In the genomic region with DNA sequence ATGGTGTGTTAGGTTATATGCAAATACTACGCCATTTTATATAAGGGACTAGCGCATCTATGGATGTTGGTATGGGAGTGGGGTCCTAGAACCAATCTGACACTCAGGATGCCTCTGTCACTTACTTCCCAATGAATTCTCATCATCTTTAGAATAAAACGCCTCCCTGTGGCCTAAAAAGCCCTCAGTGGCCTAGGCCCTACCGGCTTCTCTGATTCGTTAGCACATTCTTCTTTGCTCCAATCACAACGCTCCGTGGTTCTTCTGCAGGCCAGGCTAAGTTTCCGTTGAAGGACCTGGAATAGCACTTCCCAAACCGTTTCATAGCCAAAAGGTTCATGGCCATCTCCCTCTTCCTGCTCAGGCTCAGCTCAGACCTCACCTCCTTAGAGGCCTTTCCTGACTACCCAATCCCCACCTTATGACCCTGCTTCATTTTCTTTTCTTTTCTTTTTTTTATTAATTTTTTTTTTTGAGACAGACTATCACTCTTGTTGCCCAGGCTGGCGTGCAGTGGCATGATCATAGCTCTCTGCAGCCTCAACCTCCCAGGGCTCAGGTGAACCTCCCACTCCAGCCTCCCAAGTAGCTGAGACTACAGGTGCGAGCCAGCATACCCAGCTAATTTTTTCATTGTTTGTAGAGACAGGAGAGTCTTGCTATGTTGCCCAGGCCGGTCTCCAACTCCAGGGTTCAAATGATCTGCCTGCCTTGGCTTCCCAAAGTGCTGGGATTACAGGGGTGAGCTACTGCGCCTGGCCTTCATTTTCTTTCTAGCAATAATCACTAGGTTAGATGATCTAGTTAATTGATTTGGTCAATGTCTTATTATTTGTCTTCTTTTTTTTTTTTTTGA, we compare ENCODE assay signal across 1 cellular context.
TF ChIP-seq lines count a peak whose summit lies in the region.

No MANE protein-coding gene starts in this region.

TF ChIP-seq in K562, 482 proteins besides CTCF, POLR2A, EP300 and RAD21 (continued from another document and continues in another):
- TF ChIP-seq DEAF1 (CRISPR knock-in tag; IDR thresholded peaks at IDR 0.05) (0 out of 2 replicates have a peak, but pooled peaks have one; percentile 11), SMARCE1 (IDR thresholded peaks at IDR 0.05) (peak; percentile 64), TFE3 (CRISPR knock-in tag; IDR thresholded peaks at IDR 0.05) (no peak), FOXK2 (conservative IDR thresholded peaks at IDR 0.05 in 1 of 2, IDR thresholded peaks at IDR 0.05 in 1 of 2; ENCODE audit: low read depth in 2 of 2) (peak; percentile 28 to 50; a peak in 2 of 4 replicates), THRB (CRISPR knock-in tag; conservative IDR thresholded peaks at IDR 0.05) (peak; percentile 69; the same call in 1 of the 2 replicates), ASH1L (IDR thresholded peaks at IDR 0.05; ENCODE audit: borderline replicate concordance, low read depth, partially characterized antibody) (peak; percentile 86), MTA3 (IDR thresholded peaks at IDR 0.05; ENCODE audit: borderline replicate concordance) (0 out of 2 replicates have a peak, but pooled peaks have one; percentile 30), BRD9 (IDR thresholded peaks at IDR 0.05; ENCODE audit: low read depth, partially characterized antibody) (peak; percentile 90), ETV5 (CRISPR knock-in tag; IDR thresholded peaks at IDR 0.05; ENCODE audit: low read depth) (no peak), MIER1 (IDR thresholded peaks at IDR 0.05; ENCODE audit: low read depth) (peak; percentile 26; the same call in 1 of the 2 replicates), HMGXB4 (CRISPR knock-in tag; IDR thresholded peaks at IDR 0.05) (no peak), ZNF639 (CRISPR knock-in tag; conservative IDR thresholded peaks at IDR 0.05 in 1 of 2, IDR thresholded peaks at IDR 0.05 in 1 of 2) (peak in 1 of 2 experiments; percentile 58; a peak in 1 of 4 replicates), NCOA1 (IDR thresholded peaks at IDR 0.05; ENCODE audit: low read depth) (peak; percentile 52; the same call in 1 of the 2 replicates), SMAD4 (CRISPR knock-in tag; conservative IDR thresholded peaks at IDR 0.05) (peak; percentile 43; the same call in 1 of the 2 replicates), SMARCC2 (IDR thresholded peaks at IDR 0.05; ENCODE audit: low read depth) (0 out of 2 replicates have a peak, but pooled peaks have one; percentile 36), RBM15 (IDR thresholded peaks at IDR 0.05; ENCODE audit: insufficient read depth, low read length) (no peak), XRCC5 (IDR thresholded peaks at IDR 0.05; ENCODE audit: low read depth, low read length) (0 out of 2 replicates have a peak, but pooled peaks have one; percentile 43), MAFG (tag; conservative IDR thresholded peaks at IDR 0.05) (0 out of 2 replicates have a peak, but pooled peaks have one; percentile 18), NBN (IDR thresholded peaks at IDR 0.05; ENCODE audit: low read depth) (peak; percentile 67), PHB2 (IDR thresholded peaks at IDR 0.05; ENCODE audit: low read depth) (0 out of 2 replicates have a peak, but pooled peaks have one; percentile 30), GABPB2 (CRISPR knock-in tag; conservative IDR thresholded peaks at IDR 0.05) (no peak)
- TF ChIP-seq, protein P1, sequence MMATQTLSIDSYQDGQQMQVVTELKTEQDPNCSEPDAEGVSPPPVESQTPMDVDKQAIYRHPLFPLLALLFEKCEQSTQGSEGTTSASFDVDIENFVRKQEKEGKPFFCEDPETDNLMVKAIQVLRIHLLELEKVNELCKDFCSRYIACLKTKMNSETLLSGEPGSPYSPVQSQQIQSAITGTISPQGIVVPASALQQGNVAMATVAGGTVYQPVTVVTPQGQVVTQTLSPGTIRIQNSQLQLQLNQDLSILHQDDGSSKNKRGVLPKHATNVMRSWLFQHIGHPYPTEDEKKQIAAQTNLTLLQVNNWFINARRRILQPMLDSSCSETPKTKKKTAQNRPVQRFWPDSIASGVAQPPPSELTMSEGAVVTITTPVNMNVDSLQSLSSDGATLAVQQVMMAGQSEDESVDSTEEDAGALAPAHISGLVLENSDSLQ (IDR thresholded peaks at IDR 0.05) = peak; percentile 85
- TF ChIP-seq, protein P2, sequence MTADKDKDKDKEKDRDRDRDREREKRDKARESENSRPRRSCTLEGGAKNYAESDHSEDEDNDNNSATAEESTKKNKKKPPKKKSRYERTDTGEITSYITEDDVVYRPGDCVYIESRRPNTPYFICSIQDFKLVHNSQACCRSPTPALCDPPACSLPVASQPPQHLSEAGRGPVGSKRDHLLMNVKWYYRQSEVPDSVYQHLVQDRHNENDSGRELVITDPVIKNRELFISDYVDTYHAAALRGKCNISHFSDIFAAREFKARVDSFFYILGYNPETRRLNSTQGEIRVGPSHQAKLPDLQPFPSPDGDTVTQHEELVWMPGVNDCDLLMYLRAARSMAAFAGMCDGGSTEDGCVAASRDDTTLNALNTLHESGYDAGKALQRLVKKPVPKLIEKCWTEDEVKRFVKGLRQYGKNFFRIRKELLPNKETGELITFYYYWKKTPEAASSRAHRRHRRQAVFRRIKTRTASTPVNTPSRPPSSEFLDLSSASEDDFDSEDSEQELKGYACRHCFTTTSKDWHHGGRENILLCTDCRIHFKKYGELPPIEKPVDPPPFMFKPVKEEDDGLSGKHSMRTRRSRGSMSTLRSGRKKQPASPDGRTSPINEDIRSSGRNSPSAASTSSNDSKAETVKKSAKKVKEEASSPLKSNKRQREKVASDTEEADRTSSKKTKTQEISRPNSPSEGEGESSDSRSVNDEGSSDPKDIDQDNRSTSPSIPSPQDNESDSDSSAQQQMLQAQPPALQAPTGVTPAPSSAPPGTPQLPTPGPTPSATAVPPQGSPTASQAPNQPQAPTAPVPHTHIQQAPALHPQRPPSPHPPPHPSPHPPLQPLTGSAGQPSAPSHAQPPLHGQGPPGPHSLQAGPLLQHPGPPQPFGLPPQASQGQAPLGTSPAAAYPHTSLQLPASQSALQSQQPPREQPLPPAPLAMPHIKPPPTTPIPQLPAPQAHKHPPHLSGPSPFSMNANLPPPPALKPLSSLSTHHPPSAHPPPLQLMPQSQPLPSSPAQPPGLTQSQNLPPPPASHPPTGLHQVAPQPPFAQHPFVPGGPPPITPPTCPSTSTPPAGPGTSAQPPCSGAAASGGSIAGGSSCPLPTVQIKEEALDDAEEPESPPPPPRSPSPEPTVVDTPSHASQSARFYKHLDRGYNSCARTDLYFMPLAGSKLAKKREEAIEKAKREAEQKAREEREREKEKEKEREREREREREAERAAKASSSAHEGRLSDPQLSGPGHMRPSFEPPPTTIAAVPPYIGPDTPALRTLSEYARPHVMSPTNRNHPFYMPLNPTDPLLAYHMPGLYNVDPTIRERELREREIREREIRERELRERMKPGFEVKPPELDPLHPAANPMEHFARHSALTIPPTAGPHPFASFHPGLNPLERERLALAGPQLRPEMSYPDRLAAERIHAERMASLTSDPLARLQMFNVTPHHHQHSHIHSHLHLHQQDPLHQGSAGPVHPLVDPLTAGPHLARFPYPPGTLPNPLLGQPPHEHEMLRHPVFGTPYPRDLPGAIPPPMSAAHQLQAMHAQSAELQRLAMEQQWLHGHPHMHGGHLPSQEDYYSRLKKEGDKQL (CRISPR knock-in tag; IDR thresholded peaks at IDR 0.05; ENCODE audit: borderline replicate concordance) = no peak
- TF ChIP-seq, protein P3, sequence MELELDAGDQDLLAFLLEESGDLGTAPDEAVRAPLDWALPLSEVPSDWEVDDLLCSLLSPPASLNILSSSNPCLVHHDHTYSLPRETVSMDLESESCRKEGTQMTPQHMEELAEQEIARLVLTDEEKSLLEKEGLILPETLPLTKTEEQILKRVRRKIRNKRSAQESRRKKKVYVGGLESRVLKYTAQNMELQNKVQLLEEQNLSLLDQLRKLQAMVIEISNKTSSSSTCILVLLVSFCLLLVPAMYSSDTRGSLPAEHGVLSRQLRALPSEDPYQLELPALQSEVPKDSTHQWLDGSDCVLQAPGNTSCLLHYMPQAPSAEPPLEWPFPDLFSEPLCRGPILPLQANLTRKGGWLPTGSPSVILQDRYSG (tag; conservative IDR thresholded peaks at IDR 0.05; ENCODE audit: low read depth) = 0 out of 2 replicates have a peak, but pooled peaks have one; percentile 46
